ENCODE assay signal across 23 cellular contexts in the genomic region with DNA sequence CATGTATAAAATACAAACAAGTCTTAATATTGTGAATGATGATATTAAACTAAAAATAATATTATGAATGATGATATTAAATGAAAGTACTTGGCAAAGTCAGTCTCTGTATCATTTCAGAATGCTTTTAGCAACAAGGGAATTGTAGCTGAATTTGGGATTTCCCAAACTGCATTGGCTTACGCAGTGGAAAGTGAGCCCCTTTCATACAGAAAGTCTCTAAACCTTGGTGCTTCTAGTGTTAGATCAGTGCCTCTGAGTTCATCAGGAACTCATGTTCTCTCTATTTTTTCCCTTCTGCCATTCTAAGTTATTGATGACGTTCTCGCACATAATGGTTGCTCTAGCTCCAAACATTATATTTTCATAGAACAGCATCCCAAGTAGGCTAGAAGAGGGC.
"Had no signal": no experiment of that assay in that cellular context is flagged by ENCODE, and none has a peak within 500 bp of the region (broad histone marks: within the 10 kb centered on the region; RNA-seq: fewer than 3 reads in every experiment).

No MANE protein-coding gene starts in this region.

- H3K9me3 Mint-ChIP-seq: naive B cell; natural killer cell; stimulated activated effector memory CD8-positive, alpha-beta T cell treated with anti-CD3 and anti-CD28 coated beads, Interleukin-12 subunit alpha, Interleukin-12 subunit beta, amount 100 ng/mL, for 72 hours; stimulated activated naive CD8-positive, alpha-beta T cell treated with anti-CD3 and anti-CD28 coated beads, Interleukin-15, amount 100 ng/mL, for 72 hours; type B pancreatic cell had no signal

- H3K36me3 ChIP-seq: left lung, lower lobe of right lung, ovary, right atrium auricular region, right lobe of liver, tibial nerve, uterus had no signal

- H3K4me3 Mint-ChIP-seq: mesothelial cell of epicardium; naive B cell; natural killer cell; stimulated activated effector memory CD8-positive, alpha-beta T cell treated with anti-CD3 and anti-CD28 coated beads, Interleukin-12 subunit alpha, Interleukin-12 subunit beta, amount 100 ng/mL, for 72 hours; stimulated activated naive CD8-positive, alpha-beta T cell treated with anti-CD3 and anti-CD28 coated beads, Interleukin-15, amount 100 ng/mL, for 72 hours; type B pancreatic cell had no signal

- H3K27me3 Mint-ChIP-seq: progenitor cell of endocrine pancreas had no signal

- H3K4me1 Mint-ChIP-seq: naive B cell; natural killer cell; stimulated activated effector memory CD8-positive, alpha-beta T cell treated with anti-CD3 and anti-CD28 coated beads, Interleukin-12 subunit alpha, Interleukin-12 subunit beta, amount 100 ng/mL, for 72 hours; stimulated activated naive CD8-positive, alpha-beta T cell treated with anti-CD3 and anti-CD28 coated beads, Interleukin-15, amount 100 ng/mL, for 72 hours had no signal

- H3K4me3 ChIP-seq: left lung, lower lobe of right lung, ovary, right atrium auricular region, right lobe of liver, skin epidermis, tibial nerve, uterus had no signal

- H3K36me3 Mint-ChIP-seq: mesothelial cell of epicardium; naive B cell; natural killer cell; stimulated activated effector memory CD8-positive, alpha-beta T cell treated with anti-CD3 and anti-CD28 coated beads, Interleukin-12 subunit alpha, Interleukin-12 subunit beta, amount 100 ng/mL, for 72 hours; type B pancreatic cell had no signal

- ATAC-seq: left colon; left lung; lower lobe of right lung; natural killer cell; right lobe of liver; stimulated activated effector memory CD8-positive, alpha-beta T cell treated with anti-CD3 and anti-CD28 coated beads, Interleukin-12 subunit alpha, Interleukin-12 subunit beta, amount 100 ng/mL, for 72 hours; stimulated activated naive CD8-positive, alpha-beta T cell treated with anti-CD3 and anti-CD28 coated beads, Interleukin-15, amount 100 ng/mL, for 72 hours had no signal

- H3K27ac ChIP-seq: left lung, lower lobe of right lung, ovary, right atrium auricular region, right lobe of liver, skin epidermis, tibial nerve, uterus had no signal

- H3K27ac Mint-ChIP-seq: naive B cell; natural killer cell; progenitor cell of endocrine pancreas; stimulated activated effector memory CD8-positive, alpha-beta T cell treated with anti-CD3 and anti-CD28 coated beads, Interleukin-12 subunit alpha, Interleukin-12 subunit beta, amount 100 ng/mL, for 72 hours; stimulated activated naive CD8-positive, alpha-beta T cell treated with anti-CD3 and anti-CD28 coated beads, Interleukin-15, amount 100 ng/mL, for 72 hours; type B pancreatic cell had no signal

- DNase-seq: hippocampal formation; kidney; left colon; left lung; lower lobe of right lung; mammary epithelial cell; mesenchymal stem cell; naive B cell; natural killer cell; ovary; right lobe of liver; stimulated activated CD4-positive, alpha-beta T cell treated with anti-CD3 and anti-CD28 coated beads, Interleukin-4, amount 100 ng/mL, for 24 hours; stimulated activated naive CD4-positive, alpha-beta T cell treated with Interleukin-2 at 50 U/mL for 16 hours; stimulated activated naive CD8-positive, alpha-beta T cell treated with anti-CD3 and anti-CD28 coated beads, Interleukin-15, amount 100 ng/mL, for 72 hours; substantia nigra; uterus had no signal

- H3K9me3 ChIP-seq: left lung, lower lobe of right lung, ovary, right atrium auricular region, right lobe of liver, tibial nerve, uterus had no signal
